ENCODE assay signal across 1 cellular context in genomic region chr9:132744881-132745761, GRCh38.
TF ChIP-seq lines count a peak whose summit lies in the region.

No MANE protein-coding gene starts in this region.

TF ChIP-seq in SK-N-SH, 30 proteins besides CTCF, POLR2A, EP300 and RAD21 (continued from another document):
- TF ChIP-seq REST (IDR thresholded peaks at IDR 0.05; ENCODE audit: low read depth, low read length) = no peak
- TF ChIP-seq FOXM1 (IDR thresholded peaks at IDR 0.05; ENCODE audit: low read depth) = no peak
- no peak for TF ChIP-seq NFIC (IDR thresholded peaks at IDR 0.05; ENCODE audit: borderline replicate concordance)
- TF ChIP-seq GATA2 (CRISPR knock-in tag; IDR thresholded peaks at IDR 0.05) = no peak
- TF ChIP-seq MAX (IDR thresholded peaks at IDR 0.05; ENCODE audit: low read depth) = no peak
- no peak for TF ChIP-seq FOSL2 (IDR thresholded peaks at IDR 0.05; ENCODE audit: borderline replicate concordance, low read depth)
- TF ChIP-seq PBX3 (IDR thresholded peaks at IDR 0.05) = no peak
- no peak for TF ChIP-seq POLR2AphosphoS5 (IDR thresholded peaks at IDR 0.05; ENCODE audit: low read depth, low read length)
- no peak for TF ChIP-seq RCOR1 (IDR thresholded peaks at IDR 0.05; ENCODE audit: low read length)
- TF ChIP-seq YY1 (IDR thresholded peaks at IDR 0.05; ENCODE audit: low read depth) = no peak
